Comparison of ENCODE assay signal across 1 cellular context in genomic region chr2:125746321-125746983, GRCh38.
TF ChIP-seq lines count a peak whose summit lies in the region.

No MANE protein-coding gene starts in this region.

TF ChIP-seq in HepG2, 621 proteins besides CTCF, POLR2A, EP300 and RAD21 (continued from another document):
- TF ChIP-seq ZNF569 (CRISPR knock-in tag; IDR thresholded peaks at IDR 0.05; ENCODE audit: borderline replicate concordance) = no peak
- TF ChIP-seq SP5 (CRISPR knock-in tag; IDR thresholded peaks at IDR 0.05; ENCODE audit: borderline replicate concordance, low read depth) = no peak
- TF ChIP-seq, protein P1, sequence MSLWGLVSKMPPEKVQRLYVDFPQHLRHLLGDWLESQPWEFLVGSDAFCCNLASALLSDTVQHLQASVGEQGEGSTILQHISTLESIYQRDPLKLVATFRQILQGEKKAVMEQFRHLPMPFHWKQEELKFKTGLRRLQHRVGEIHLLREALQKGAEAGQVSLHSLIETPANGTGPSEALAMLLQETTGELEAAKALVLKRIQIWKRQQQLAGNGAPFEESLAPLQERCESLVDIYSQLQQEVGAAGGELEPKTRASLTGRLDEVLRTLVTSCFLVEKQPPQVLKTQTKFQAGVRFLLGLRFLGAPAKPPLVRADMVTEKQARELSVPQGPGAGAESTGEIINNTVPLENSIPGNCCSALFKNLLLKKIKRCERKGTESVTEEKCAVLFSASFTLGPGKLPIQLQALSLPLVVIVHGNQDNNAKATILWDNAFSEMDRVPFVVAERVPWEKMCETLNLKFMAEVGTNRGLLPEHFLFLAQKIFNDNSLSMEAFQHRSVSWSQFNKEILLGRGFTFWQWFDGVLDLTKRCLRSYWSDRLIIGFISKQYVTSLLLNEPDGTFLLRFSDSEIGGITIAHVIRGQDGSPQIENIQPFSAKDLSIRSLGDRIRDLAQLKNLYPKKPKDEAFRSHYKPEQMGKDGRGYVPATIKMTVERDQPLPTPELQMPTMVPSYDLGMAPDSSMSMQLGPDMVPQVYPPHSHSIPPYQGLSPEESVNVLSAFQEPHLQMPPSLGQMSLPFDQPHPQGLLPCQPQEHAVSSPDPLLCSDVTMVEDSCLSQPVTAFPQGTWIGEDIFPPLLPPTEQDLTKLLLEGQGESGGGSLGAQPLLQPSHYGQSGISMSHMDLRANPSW (CRISPR knock-in tag; IDR thresholded peaks at IDR 0.05; ENCODE audit: borderline replicate concordance) = no peak
- no peak for TF ChIP-seq ZNF879 (CRISPR knock-in tag; IDR thresholded peaks at IDR 0.05)
- no peak for TF ChIP-seq RARG (CRISPR knock-in tag; IDR thresholded peaks at IDR 0.05; ENCODE audit: low read depth)
- no peak for TF ChIP-seq MLLT10 (CRISPR knock-in tag; IDR thresholded peaks at IDR 0.05)
- TF ChIP-seq GTF2F1 (IDR thresholded peaks at IDR 0.05; ENCODE audit: low read length) = no peak
- TF ChIP-seq, protein P2, sequence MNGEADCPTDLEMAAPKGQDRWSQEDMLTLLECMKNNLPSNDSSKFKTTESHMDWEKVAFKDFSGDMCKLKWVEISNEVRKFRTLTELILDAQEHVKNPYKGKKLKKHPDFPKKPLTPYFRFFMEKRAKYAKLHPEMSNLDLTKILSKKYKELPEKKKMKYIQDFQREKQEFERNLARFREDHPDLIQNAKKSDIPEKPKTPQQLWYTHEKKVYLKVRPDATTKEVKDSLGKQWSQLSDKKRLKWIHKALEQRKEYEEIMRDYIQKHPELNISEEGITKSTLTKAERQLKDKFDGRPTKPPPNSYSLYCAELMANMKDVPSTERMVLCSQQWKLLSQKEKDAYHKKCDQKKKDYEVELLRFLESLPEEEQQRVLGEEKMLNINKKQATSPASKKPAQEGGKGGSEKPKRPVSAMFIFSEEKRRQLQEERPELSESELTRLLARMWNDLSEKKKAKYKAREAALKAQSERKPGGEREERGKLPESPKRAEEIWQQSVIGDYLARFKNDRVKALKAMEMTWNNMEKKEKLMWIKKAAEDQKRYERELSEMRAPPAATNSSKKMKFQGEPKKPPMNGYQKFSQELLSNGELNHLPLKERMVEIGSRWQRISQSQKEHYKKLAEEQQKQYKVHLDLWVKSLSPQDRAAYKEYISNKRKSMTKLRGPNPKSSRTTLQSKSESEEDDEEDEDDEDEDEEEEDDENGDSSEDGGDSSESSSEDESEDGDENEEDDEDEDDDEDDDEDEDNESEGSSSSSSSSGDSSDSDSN (CRISPR knock-in tag; IDR thresholded peaks at IDR 0.05) = no peak
- TF ChIP-seq ZKSCAN1 (IDR thresholded peaks at IDR 0.05; ENCODE audit: low read length) = no peak
